In genomic region chr2:12074126-12074883, GRCh38 we compare ENCODE assay signal across 1 cellular context.
TF ChIP-seq lines count a peak whose summit lies in the region.

No MANE protein-coding gene starts in this region.

TF ChIP-seq in K562, 482 proteins besides CTCF, POLR2A, EP300 and RAD21 (continued from another document and continues in another):
- TF ChIP-seq NBN (IDR thresholded peaks at IDR 0.05; ENCODE audit: low read depth) (peak; percentile 91), THAP7 (CRISPR knock-in tag; IDR thresholded peaks at IDR 0.05) (0 out of 2 replicates have a peak, but pooled peaks have one; percentile 55), TRIM24 (IDR thresholded peaks at IDR 0.05) (peak; percentile 67 to 88), KAT8 (IDR thresholded peaks at IDR 0.05; ENCODE audit: low read depth) (no peak), SMAD3 (CRISPR knock-in tag; conservative IDR thresholded peaks at IDR 0.05) (no peak), HOXB6 (CRISPR knock-in tag; IDR thresholded peaks at IDR 0.05; ENCODE audit: borderline replicate concordance) (no peak), ZKSCAN3 (CRISPR knock-in tag; IDR thresholded peaks at IDR 0.05) (no peak), CREB1 (IDR thresholded peaks at IDR 0.05) (peak; percentile 61; the same call in 1 of the 2 replicates), CREB1 (CRISPR knock-in tag; IDR thresholded peaks at IDR 0.05) (peak; percentile 69), ZC3H11A (IDR thresholded peaks at IDR 0.05; ENCODE audit: low read depth, low read length) (peak; percentile 58; the same call in 1 of the 2 replicates), BCL6 (CRISPR knock-in tag; IDR thresholded peaks at IDR 0.05) (no peak), ZNF134 (CRISPR knock-in tag; conservative IDR thresholded peaks at IDR 0.05) (peak; percentile 8; the same call in 1 of the 2 replicates), SRSF1 (IDR thresholded peaks at IDR 0.05; ENCODE audit: low read depth, low read length) (no peak), CHCHD3 (CRISPR knock-in tag; IDR thresholded peaks at IDR 0.05) (no peak), PREB (CRISPR knock-in tag; IDR thresholded peaks at IDR 0.05) (no peak), NFXL1 (CRISPR knock-in tag; IDR thresholded peaks at IDR 0.05) (no peak), PCBP2 (IDR thresholded peaks at IDR 0.05; ENCODE audit: low read depth, low read length, poor library complexity, severe bottlenecking) (no peak), ZNF253 (CRISPR knock-in tag; conservative IDR thresholded peaks at IDR 0.05) (no peak), SRF (CRISPR knock-in tag; IDR thresholded peaks at IDR 0.05) (0 out of 4 replicates have a peak, but pooled peaks of 1 of the 2 experiments have one; percentile 65), RFX5 (IDR thresholded peaks at IDR 0.05; ENCODE audit: low read depth, low read length) (no peak), CXXC5 (CRISPR knock-in tag; IDR thresholded peaks at IDR 0.05) (peak; percentile 71), CUX1 (CRISPR knock-in tag; IDR thresholded peaks at IDR 0.05) (no peak), MTF1 (CRISPR knock-in tag; IDR thresholded peaks at IDR 0.05; ENCODE audit: borderline replicate concordance) (no peak), RNF219 (CRISPR knock-in tag; IDR thresholded peaks at IDR 0.05) (no peak), HDAC3 (IDR thresholded peaks at IDR 0.05; ENCODE audit: borderline replicate concordance, partially characterized antibody) (peak; percentile 88)
- TF ChIP-seq, protein P1, sequence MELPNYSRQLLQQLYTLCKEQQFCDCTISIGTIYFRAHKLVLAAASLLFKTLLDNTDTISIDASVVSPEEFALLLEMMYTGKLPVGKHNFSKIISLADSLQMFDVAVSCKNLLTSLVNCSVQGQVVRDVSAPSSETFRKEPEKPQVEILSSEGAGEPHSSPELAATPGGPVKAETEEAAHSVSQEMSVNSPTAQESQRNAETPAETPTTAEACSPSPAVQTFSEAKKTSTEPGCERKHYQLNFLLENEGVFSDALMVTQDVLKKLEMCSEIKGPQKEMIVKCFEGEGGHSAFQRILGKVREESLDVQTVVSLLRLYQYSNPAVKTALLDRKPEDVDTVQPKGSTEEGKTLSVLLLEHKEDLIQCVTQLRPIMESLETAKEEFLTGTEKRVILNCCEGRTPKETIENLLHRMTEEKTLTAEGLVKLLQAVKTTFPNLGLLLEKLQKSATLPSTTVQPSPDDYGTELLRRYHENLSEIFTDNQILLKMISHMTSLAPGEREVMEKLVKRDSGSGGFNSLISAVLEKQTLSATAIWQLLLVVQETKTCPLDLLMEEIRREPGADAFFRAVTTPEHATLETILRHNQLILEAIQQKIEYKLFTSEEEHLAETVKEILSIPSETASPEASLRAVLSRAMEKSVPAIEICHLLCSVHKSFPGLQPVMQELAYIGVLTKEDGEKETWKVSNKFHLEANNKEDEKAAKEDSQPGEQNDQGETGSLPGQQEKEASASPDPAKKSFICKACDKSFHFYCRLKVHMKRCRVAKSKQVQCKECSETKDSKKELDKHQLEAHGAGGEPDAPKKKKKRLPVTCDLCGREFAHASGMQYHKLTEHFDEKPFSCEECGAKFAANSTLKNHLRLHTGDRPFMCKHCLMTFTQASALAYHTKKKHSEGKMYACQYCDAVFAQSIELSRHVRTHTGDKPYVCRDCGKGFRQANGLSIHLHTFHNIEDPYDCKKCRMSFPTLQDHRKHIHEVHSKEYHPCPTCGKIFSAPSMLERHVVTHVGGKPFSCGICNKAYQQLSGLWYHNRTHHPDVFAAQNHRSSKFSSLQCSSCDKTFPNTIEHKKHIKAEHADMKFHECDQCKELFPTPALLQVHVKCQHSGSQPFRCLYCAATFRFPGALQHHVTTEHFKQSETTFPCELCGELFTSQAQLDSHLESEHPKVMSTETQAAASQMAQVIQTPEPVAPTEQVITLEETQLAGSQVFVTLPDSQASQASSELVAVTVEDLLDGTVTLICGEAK (IDR thresholded peaks at IDR 0.05) = no peak
- TF ChIP-seq, protein P1 (CRISPR knock-in tag; IDR thresholded peaks at IDR 0.05) = no peak
- TF ChIP-seq, protein P2, sequence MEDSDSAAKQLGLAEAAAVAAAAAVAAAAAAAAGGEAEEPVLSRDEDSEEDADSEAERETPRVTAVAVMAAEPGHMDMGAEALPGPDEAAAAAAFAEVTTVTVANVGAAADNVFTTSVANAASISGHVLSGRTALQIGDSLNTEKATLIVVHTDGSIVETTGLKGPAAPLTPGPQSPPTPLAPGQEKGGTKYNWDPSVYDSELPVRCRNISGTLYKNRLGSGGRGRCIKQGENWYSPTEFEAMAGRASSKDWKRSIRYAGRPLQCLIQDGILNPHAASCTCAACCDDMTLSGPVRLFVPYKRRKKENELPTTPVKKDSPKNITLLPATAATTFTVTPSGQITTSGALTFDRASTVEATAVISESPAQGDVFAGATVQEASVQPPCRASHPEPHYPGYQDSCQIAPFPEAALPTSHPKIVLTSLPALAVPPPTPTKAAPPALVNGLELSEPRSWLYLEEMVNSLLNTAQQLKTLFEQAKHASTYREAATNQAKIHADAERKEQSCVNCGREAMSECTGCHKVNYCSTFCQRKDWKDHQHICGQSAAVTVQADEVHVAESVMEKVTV (CRISPR knock-in tag; IDR thresholded peaks at IDR 0.05) = peak; percentile 46; the same call in 1 of the 2 replicates
- TF ChIP-seq, protein P3, sequence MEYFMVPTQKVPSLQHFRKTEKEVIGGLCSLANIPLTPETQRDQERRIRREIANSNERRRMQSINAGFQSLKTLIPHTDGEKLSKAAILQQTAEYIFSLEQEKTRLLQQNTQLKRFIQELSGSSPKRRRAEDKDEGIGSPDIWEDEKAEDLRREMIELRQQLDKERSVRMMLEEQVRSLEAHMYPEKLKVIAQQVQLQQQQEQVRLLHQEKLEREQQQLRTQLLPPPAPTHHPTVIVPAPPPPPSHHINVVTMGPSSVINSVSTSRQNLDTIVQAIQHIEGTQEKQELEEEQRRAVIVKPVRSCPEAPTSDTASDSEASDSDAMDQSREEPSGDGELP (CRISPR knock-in tag; IDR thresholded peaks at IDR 0.05; ENCODE audit: borderline replicate concordance) = peak; percentile 50; the same call in 1 of the 2 replicates
- TF ChIP-seq, protein P4, sequence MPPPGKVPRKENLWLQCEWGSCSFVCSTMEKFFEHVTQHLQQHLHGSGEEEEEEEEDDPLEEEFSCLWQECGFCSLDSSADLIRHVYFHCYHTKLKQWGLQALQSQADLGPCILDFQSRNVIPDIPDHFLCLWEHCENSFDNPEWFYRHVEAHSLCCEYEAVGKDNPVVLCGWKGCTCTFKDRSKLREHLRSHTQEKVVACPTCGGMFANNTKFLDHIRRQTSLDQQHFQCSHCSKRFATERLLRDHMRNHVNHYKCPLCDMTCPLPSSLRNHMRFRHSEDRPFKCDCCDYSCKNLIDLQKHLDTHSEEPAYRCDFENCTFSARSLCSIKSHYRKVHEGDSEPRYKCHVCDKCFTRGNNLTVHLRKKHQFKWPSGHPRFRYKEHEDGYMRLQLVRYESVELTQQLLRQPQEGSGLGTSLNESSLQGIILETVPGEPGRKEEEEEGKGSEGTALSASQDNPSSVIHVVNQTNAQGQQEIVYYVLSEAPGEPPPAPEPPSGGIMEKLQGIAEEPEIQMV (tag; conservative IDR thresholded peaks at IDR 0.05; ENCODE audit: low read depth) = no peak
